In the genomic region with DNA sequence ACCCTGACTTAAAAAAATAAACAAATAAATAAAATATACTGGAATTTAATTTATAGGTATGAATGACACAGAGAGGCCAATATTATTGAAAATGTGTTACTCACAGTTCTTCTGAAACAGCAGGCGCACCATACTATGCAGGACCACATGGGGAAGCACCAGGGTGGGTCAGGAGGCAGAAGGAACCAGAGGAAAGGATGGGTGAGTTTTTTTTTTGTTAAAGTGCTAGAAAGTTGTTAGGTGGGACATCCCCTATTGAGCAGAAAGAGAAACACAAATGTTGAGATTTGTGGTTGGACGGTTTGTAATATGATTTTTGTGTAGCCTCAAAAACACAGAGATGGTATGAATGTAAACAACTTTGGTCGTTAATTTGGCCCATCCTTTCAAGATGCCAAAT, we compare ENCODE assay signal across 1 cellular context.
TF ChIP-seq lines count a peak whose summit lies in the region.

No MANE protein-coding gene starts in this region.

TF ChIP-seq in GM12878, 131 proteins besides CTCF, POLR2A, EP300 and RAD21:
- no peak for TF ChIP-seq NRF1 (conservative IDR thresholded peaks at IDR 0.05; ENCODE audit: low read depth, low read length)
- no peak for TF ChIP-seq ESRRA (IDR thresholded peaks at IDR 0.05; ENCODE audit: low read length)
- TF ChIP-seq ZNF384 (IDR thresholded peaks at IDR 0.05; ENCODE audit: borderline replicate concordance, low read depth, low read length) = peak; percentile 78
- peak; percentile 63 for TF ChIP-seq RUNX3 (IDR thresholded peaks at IDR 0.05; ENCODE audit: low read length)
TF ChIP-seq in GM12878: peak in this region for 2.
